26 cellular contexts compared by ENCODE assay signal in the genomic region with DNA sequence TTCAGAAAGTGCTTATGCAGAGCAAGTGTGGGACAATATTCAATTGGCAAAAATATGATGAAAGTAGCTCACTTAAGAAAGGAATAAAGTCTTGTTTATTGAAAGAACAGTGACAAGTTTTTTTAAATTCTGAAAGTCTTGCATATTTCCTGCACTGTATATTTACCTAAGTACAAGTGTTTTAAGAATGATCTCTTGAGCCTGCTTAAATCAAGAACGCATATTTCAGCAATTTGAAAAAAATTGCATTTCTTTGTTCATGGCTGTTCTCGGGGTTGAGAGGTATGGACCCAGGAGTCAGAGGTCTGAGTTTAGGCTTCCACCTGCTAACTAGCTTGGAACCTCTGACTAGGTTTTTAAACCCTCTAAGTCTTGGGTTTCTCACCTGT. TPM values are rescaled to one million over a fixed set of nuclear protein-coding genes. Genes with fewer than 3 reads are reported as not detected.
"Had no signal": no experiment of that assay in that cellular context is flagged by ENCODE, and none has a peak within 500 bp of the region (broad histone marks: within the 10 kb centered on the region; RNA-seq: fewer than 3 reads in every experiment).

No MANE protein-coding gene starts in this region.

- DNase-seq: activated CD4-positive, alpha-beta T cell treated with anti-CD3 and anti-CD28 coated beads for 1 hour; activated CD4-positive, alpha-beta T cell treated with anti-CD3 and anti-CD28 coated beads for 48 hours; activated CD4-positive, alpha-beta T cell treated with anti-CD3 and anti-CD28 coated beads, Interleukin-2, amount 50 U/mL, for 1 hour; activated CD4-positive, alpha-beta T cell treated with anti-CD3 and anti-CD28 coated beads, Interleukin-2, amount 50 U/mL, for 48 hours; activated CD4-positive, CD25-positive, alpha-beta regulatory T cell; activated CD8-positive, alpha-beta memory T cell treated with anti-CD3 and anti-CD28 coated beads for 24 hours; activated CD8-positive, alpha-beta T cell treated with anti-CD3 and anti-CD28 coated beads for 36 hours; activated effector memory CD4-positive, alpha-beta T cell treated with Interleukin-2 at 50 U/mL for 16 hours; activated gamma-delta T cell treated with Interleukin-2 at 50 U/mL for 16 hours; activated naive CD4-positive, alpha-beta T cell treated with anti-CD3 and anti-CD28 coated beads, Interleukin-2, amount 50 U/mL, for 16 hours; activated naive CD4-positive, alpha-beta T cell treated with Interleukin-2 at 50 U/mL for 16 hours; activated T-cell treated with anti-CD3 and anti-CD28 coated beads, Interleukin-2, amount 50 U/mL, for 4 hours; amygdala; brain microvascular endothelial cell; dermis blood vessel endothelial cell; effector CD4-positive, alpha-beta T cell; effector memory CD8-positive, alpha-beta T cell; erythroblast; foreskin melanocyte; T-helper 1 cell; T-helper 17 cell; T1000 had no signal

- H3K36me3 ChIP-seq: brain microvascular endothelial cell, esophagus muscularis mucosa, gastroesophageal sphincter had no signal

- H3K9me3 ChIP-seq: esophagus muscularis mucosa, gastroesophageal sphincter had no signal

- H3K27ac ChIP-seq: brain microvascular endothelial cell, esophagus muscularis mucosa, gastroesophageal sphincter had no signal

- ATAC-seq: activated CD8-positive, alpha-beta T cell treated with anti-CD3 and anti-CD28 coated beads for 36 hours; activated T-cell treated with anti-CD3 and anti-CD28 coated beads, Interleukin-2, amount 50 U/mL, for 4 hours; activated T-helper 17 cell treated with anti-CD3 and anti-CD28 coated beads, Interleukin-2, amount 50 U/mL, for 72 hours; effector memory CD8-positive, alpha-beta T cell; gastroesophageal sphincter; T-helper 17 cell had no signal

- H3K4me3 ChIP-seq: coronary artery, esophagus muscularis mucosa, gastroesophageal sphincter had no signal

- H3K27me3 ChIP-seq: brain microvascular endothelial cell, esophagus muscularis mucosa, gastroesophageal sphincter had no signal

RNA-seq across cellular contexts. Expression of gene SLC22A3, which starts 27.4 kb away (rescaled TPM):
- total RNA-seq: activated CD8-positive, alpha-beta T cell treated with anti-CD3 and anti-CD28 coated beads for 36 hours; T-helper 17 cell had no signal
